ENCODE assay signal across 21 cellular contexts in genomic region chr1:160093624-160094290, GRCh38. TPM values are rescaled to one million over a fixed set of nuclear protein-coding genes. Genes with fewer than 3 reads are reported as not detected.
"Had no signal": no experiment of that assay in that cellular context is flagged by ENCODE, and none has a peak within 500 bp of the region (broad histone marks: within the 10 kb centered on the region; RNA-seq: fewer than 3 reads in every experiment).

No MANE protein-coding gene starts in this region.

- H3K9me3 ChIP-seq: psoas muscle, sigmoid colon, stomach, tibial artery had no signal

- H3K27me3 Mint-ChIP-seq: activated naive CD8-positive, alpha-beta T cell treated with anti-CD3 and anti-CD28 coated beads, Interleukin-2, amount 50 U/mL, for 24 hours; dendritic cell treated with granulocyte-macrophage colony-stimulating factor and Interleukin-4, amounts not matched to agents 40 ng/mL and 50 ng/mL, for 4 days had no signal

- H3K27ac Mint-ChIP-seq: activated naive CD8-positive, alpha-beta T cell treated with anti-CD3 and anti-CD28 coated beads, Interleukin-2, amount 50 U/mL, for 24 hours; dendritic cell treated with granulocyte-macrophage colony-stimulating factor and Interleukin-4, amounts not matched to agents 40 ng/mL and 50 ng/mL, for 4 days; endodermal cell; nephron had no signal

- H3K9me3 Mint-ChIP-seq: activated naive CD8-positive, alpha-beta T cell treated with anti-CD3 and anti-CD28 coated beads, Interleukin-2, amount 50 U/mL, for 24 hours; activated T-cell treated with anti-CD3 and anti-CD28 coated beads, Interleukin-2, amount 50 U/mL, for 4 hours; dendritic cell treated with granulocyte-macrophage colony-stimulating factor and Interleukin-4, amounts not matched to agents 40 ng/mL and 50 ng/mL, for 4 days; endodermal cell; nephron had no signal

- H3K4me3 Mint-ChIP-seq: activated naive CD8-positive, alpha-beta T cell treated with anti-CD3 and anti-CD28 coated beads, Interleukin-2, amount 50 U/mL, for 24 hours; activated T-cell treated with anti-CD3 and anti-CD28 coated beads, Interleukin-2, amount 50 U/mL, for 4 hours; dendritic cell treated with granulocyte-macrophage colony-stimulating factor and Interleukin-4, amounts not matched to agents 40 ng/mL and 50 ng/mL, for 4 days; endodermal cell; nephron had no signal

- ATAC-seq: activated CD4-positive, CD25-positive, alpha-beta regulatory T cell treated with anti-CD3 and anti-CD28 coated beads, Interleukin-2, amount 50 U/mL, for 24 hours; activated naive CD8-positive, alpha-beta T cell treated with anti-CD3 and anti-CD28 coated beads, Interleukin-2, amount 50 U/mL, for 24 hours; activated T-cell treated with anti-CD3 and anti-CD28 coated beads, Interleukin-2, amount 50 U/mL, for 4 hours; left cardiac atrium; psoas muscle had no signal

- DNase-seq: activated CD4-positive, alpha-beta T cell treated with anti-CD3 and anti-CD28 coated beads, Interleukin-2, amount 50 U/mL, for 4 hours; activated gamma-delta T cell; activated naive CD8-positive, alpha-beta T cell treated with anti-CD3 and anti-CD28 coated beads, Interleukin-2, amount 50 U/mL, for 24 hours; activated T-cell treated with anti-CD3 and anti-CD28 coated beads, Interleukin-2, amount 50 U/mL, for 4 hours; endodermal cell; left cardiac atrium; psoas muscle; sigmoid colon; stimulated activated CD4-positive, alpha-beta T cell treated with anti-CD3 and anti-CD28 coated beads, Interleukin-2, amount 100 ng/mL, for 48 hours; stimulated activated CD8-positive, alpha-beta memory T cell treated with anti-CD3 and anti-CD28 coated beads, Interleukin-4, amount 100 ng/mL, for 48 hours; stomach; tibial artery had no signal

- H3K27me3 ChIP-seq: cardiac muscle cell, sigmoid colon, stomach, tibial artery had no signal

- H3K27ac ChIP-seq: cardiac muscle cell, psoas muscle, sigmoid colon, stomach, tibial artery had no signal

- H3K4me3 ChIP-seq: cardiac muscle cell, psoas muscle, sigmoid colon, stomach, tibial artery had no signal

- H3K36me3 ChIP-seq: cardiac muscle cell had no signal

RNA-seq across cellular contexts. Expression of gene KCNJ9, which starts 12.4 kb away (rescaled TPM):
- total RNA-seq: activated T-cell treated with anti-CD3 and anti-CD28 coated beads, Interleukin-2, amount 50 U/mL, for 4 hours; astrocyte; endodermal cell; mucosa of gallbladder; omental fat pad; psoas muscle; T-helper 2 cell treated with Interferon-gamma antibody and Interleukin-4, amounts not matched to agents 100 ng/mL and 5 ng/mL, for 36 hours had no signal
- polyA plus RNA-seq: esophagus had no signal

RNA-seq across cellular contexts. Expression of gene ATP1A2, which starts 21.8 kb away (rescaled TPM):
- total RNA-seq: activated T-cell treated with anti-CD3 and anti-CD28 coated beads, Interleukin-2, amount 50 U/mL, for 4 hours; T-helper 2 cell treated with Interferon-gamma antibody and Interleukin-4, amounts not matched to agents 100 ng/mL and 5 ng/mL, for 36 hours had no signal

RNA-seq across cellular contexts. Expression of gene KCNJ10, which starts 23.8 kb away (rescaled TPM):
- total RNA-seq: mucosa of gallbladder; omental fat pad; stomach; T-helper 2 cell treated with Interferon-gamma antibody and Interleukin-4, amounts not matched to agents 100 ng/mL and 5 ng/mL, for 36 hours had no signal
- polyA plus RNA-seq: esophagus had no signal

RNA-seq across cellular contexts. Expression of gene ATP1A4, which starts 57.6 kb away (rescaled TPM):
- total RNA-seq: activated T-cell treated with anti-CD3 and anti-CD28 coated beads, Interleukin-2, amount 50 U/mL, for 4 hours; astrocyte; T-helper 2 cell treated with Interferon-gamma antibody and Interleukin-4, amounts not matched to agents 100 ng/mL and 5 ng/mL, for 36 hours had no signal
